ENCODE assay signal across 14 cellular contexts in genomic region chr19:14401468-14401867, GRCh38. TPM values are rescaled to one million over a fixed set of nuclear protein-coding genes. Genes with fewer than 3 reads are reported as not detected.
DNase-seq lines count a peak whose midpoint lies in the region; ATAC-seq and TF ChIP-seq lines count a peak whose summit lies in the region.
"Had no signal": no experiment of that assay in that cellular context is flagged by ENCODE, and none has a peak within 500 bp of the region (broad histone marks: within the 10 kb centered on the region; RNA-seq: fewer than 3 reads in every experiment).

No MANE protein-coding gene starts in this region.

- H3K9me3 ChIP-seq in uterus = no peaks in the 10 kb centered on the region
- H3K9me3 ChIP-seq: mucosa of descending colon had no signal

- POLR2A ChIA-PET in activated B cell treated with CpG ODN at 0.5 μM for 24 hours (lab: Charles Lee) = interaction anchor here (0.6 to 3.0 kb wide), 9 partner anchors 16 to 89 kb away, joined by 3 to 12 read pairs (median 7); partner anchors contain the start of gene ADGRE5

- TF ChIP-seq POLR2A in uterus (IDR thresholded peaks at IDR 0.05) = no peak

- no peaks in the 10 kb centered on the region for H3K36me3 ChIP-seq in uterus

- no peak overlapping the region for H3K4me3 ChIP-seq in uterus
- H3K4me3 ChIP-seq: mucosa of descending colon, smooth muscle cell had no signal

- CTCF ChIA-PET in activated B cell treated with CpG ODN at 0.5 μM for 24 hours (lab: Charles Lee) = interaction anchor here (1.2 to 8.5 kb wide), 3 partner anchors 20 to 265 kb away, joined by 3 to 76 read pairs (median 3); partner anchors contain the start of genes ADGRE5 and ASF1B

- H3K27ac Mint-ChIP-seq in activated naive CD4-positive, alpha-beta T cell treated with anti-CD3 and anti-CD28 coated beads, Interleukin-2, amount 50 U/mL, for 24 hours = peak overlapping the region; percentile 62
- H3K27ac Mint-ChIP-seq in activated B cell treated with CpG ODN at 0.5 μM for 24 hours (peak overlapping the region; percentile 85), immature natural killer cell (peak overlapping the region in 5 of 6 donors; percentile 36 to 82 (median 57))
- H3K27ac Mint-ChIP-seq: brain had no signal

- TF ChIP-seq CTCF in activated B cell treated with CpG ODN at 0.5 μM for 24 hours (IDR thresholded peaks at IDR 0.05) (no peak), uterus (IDR thresholded peaks at IDR 0.05) (no peak)

- no peak overlapping the region for H3K4me3 Mint-ChIP-seq in activated naive CD4-positive, alpha-beta T cell treated with anti-CD3 and anti-CD28 coated beads, Interleukin-2, amount 50 U/mL, for 24 hours
- H3K4me3 Mint-ChIP-seq in activated B cell treated with CpG ODN at 0.5 μM for 24 hours (no peak overlapping the region), immature natural killer cell (peak overlapping the region in 1 of 5 donors; percentile 33)
- H3K4me3 Mint-ChIP-seq: brain had no signal

- H3K27ac ChIP-seq in uterus = peak overlapping the region; percentile 79 to 83

- H3K36me3 Mint-ChIP-seq in activated naive CD4-positive, alpha-beta T cell treated with anti-CD3 and anti-CD28 coated beads, Interleukin-2, amount 50 U/mL, for 24 hours = peaks cover 18% of the 10 kb centered on the region
- H3K36me3 Mint-ChIP-seq in activated B cell treated with CpG ODN at 0.5 μM for 24 hours (ENCODE audit: low read depth) = peaks cover 69% of the 10 kb centered on the region
- H3K36me3 Mint-ChIP-seq in immature natural killer cell = peaks cover 10 to 49% (median 18%) of the 10 kb centered on the region in 3 donors
- H3K36me3 Mint-ChIP-seq: brain had no signal

- no peaks in the 10 kb centered on the region for H3K9me3 Mint-ChIP-seq in activated naive CD4-positive, alpha-beta T cell treated with anti-CD3 and anti-CD28 coated beads, Interleukin-2, amount 50 U/mL, for 24 hours
- H3K9me3 Mint-ChIP-seq in activated B cell treated with CpG ODN at 0.5 μM for 24 hours (no peaks in the 10 kb centered on the region), immature natural killer cell (no peaks in the 10 kb centered on the region)
- H3K9me3 Mint-ChIP-seq: brain had no signal

- intact Hi-C loops in activated B cell treated with CpG ODN at 0.5 μM for 24 hours (cut with micrococcal nuclease) (loop anchor here (1.0 kb wide), 1 partner anchor 19 kb away; no protein-coding TSS in a partner anchor), uterus (cut with DNase I; ENCODE audit: low total_unique reads) (no loop called here)

- H3K4me1 Mint-ChIP-seq in activated naive CD4-positive, alpha-beta T cell treated with anti-CD3 and anti-CD28 coated beads, Interleukin-2, amount 50 U/mL, for 24 hours = peaks cover 3% of the 10 kb centered on the region
- H3K4me1 Mint-ChIP-seq in activated B cell treated with CpG ODN at 0.5 μM for 24 hours (peaks cover 23% of the 10 kb centered on the region), immature natural killer cell (peaks cover 5 to 18% of the 10 kb centered on the region in 2 donors)

- DNase-seq in activated naive CD4-positive, alpha-beta T cell treated with anti-CD3 and anti-CD28 coated beads, Interleukin-2, amount 50 U/mL, for 16 hours = no peak
- DNase-seq in activated B cell treated with CpG ODN at 0.5 μM for 24 hours = no peak
- peak in 1 of 3 donors; percentile 17 for DNase-seq in immature natural killer cell
- no peak for DNase-seq in uterus
- no peak for DNase-seq in SW480 (ENCODE audit: low spot score)
- no peak for DNase-seq in KBM-7
- DNase-seq: hypothalamus, left colon, mucosa of descending colon, NCI-H82 had no signal

- in situ Hi-C loops in KBM-7 (cut with MboI; ENCODE audit: low pct_unique_long_range_greater_than_20kb, low sequenced_read_pairs) = no loop called here

- peaks cover 0 to 4% of the 10 kb centered on the region in 2 donors for H3K4me1 ChIP-seq in uterus

- H3K27me3 ChIP-seq in uterus = no peaks in the 10 kb centered on the region

- H3K27me3 Mint-ChIP-seq in activated naive CD4-positive, alpha-beta T cell treated with anti-CD3 and anti-CD28 coated beads, Interleukin-2, amount 50 U/mL, for 24 hours = no peaks in the 10 kb centered on the region
- H3K27me3 Mint-ChIP-seq in activated B cell treated with CpG ODN at 0.5 μM for 24 hours = no peaks in the 10 kb centered on the region
- peaks cover 24 to 61% (median 37%) of the 10 kb centered on the region in 3 donors for H3K27me3 Mint-ChIP-seq in immature natural killer cell (ENCODE audit: low read depth in 3 of 3)

- ATAC-seq in activated B cell treated with CpG ODN at 0.5 μM for 24 hours (ENCODE audit: low read depth) (no peak), HG03521 (IDR thresholded peaks at IDR 0.05; ENCODE audit: unreplicated experiment) (no peak)
- ATAC-seq: left colon, mucosa of descending colon had no signal

RNA-seq across cellular contexts. Expression of gene DDX39A, which starts 17.7 kb away (rescaled TPM):
- total RNA-seq in activated B cell treated with CpG ODN at 0.5 μM for 24 hours (210 and 211 TPM in 2 replicates), uterus (10 to 100 TPM; 41.3 to 91.2 (median 52.8) TPM)
- polyA plus RNA-seq in immature natural killer cell = 100 to 1,000 TPM; 117 to 177 (median 144) TPM

RNA-seq across cellular contexts. Expression of gene ADGRE5, which starts 20.2 kb away (rescaled TPM):
- 129 and 135 TPM in 2 replicates for total RNA-seq in activated B cell treated with CpG ODN at 0.5 μM for 24 hours
- polyA plus RNA-seq in immature natural killer cell = 100 to 1,000 TPM; 360 to 783 (median 485) TPM
- 100 to 1,000 TPM in 1 of 4 donors, 10 to 100 TPM in 3; 32.1 to 217 (median 57.7) TPM for total RNA-seq in uterus

RNA-seq across cellular contexts. Expression of gene PKN1, which starts 31.6 kb away (rescaled TPM):
- total RNA-seq in activated B cell treated with CpG ODN at 0.5 μM for 24 hours = 139 and 159 TPM in 2 replicates
- polyA plus RNA-seq in immature natural killer cell = 10 to 100 TPM; 74.3 to 94.6 (median 84.7) TPM
- total RNA-seq in uterus = 100 to 1,000 TPM in 1 of 4 donors, 10 to 100 TPM in 3; 56.2 to 129 (median 82.4) TPM
